Comparison of ENCODE assay signal across 9 cellular contexts in genomic region chr3:129429080-129429451, GRCh38. TPM values are rescaled to one million over a fixed set of nuclear protein-coding genes. Genes with fewer than 3 reads are reported as not detected.
DNase-seq lines count a peak whose midpoint lies in the region; ATAC-seq and TF ChIP-seq lines count a peak whose summit lies in the region.
"Had no signal": no experiment of that assay in that cellular context is flagged by ENCODE, and none has a peak within 500 bp of the region (broad histone marks: within the 10 kb centered on the region; RNA-seq: fewer than 3 reads in every experiment).

No MANE protein-coding gene starts in this region.

- H2AFZ ChIP-seq in smooth muscle cell (ENCODE audit: low read depth) = peak overlapping the region; percentile 52

- peak overlapping the region; percentile 78 for H3K27ac ChIP-seq in smooth muscle cell (ENCODE audit: low read depth)

- no peaks in the 10 kb centered on the region for H3K9me3 ChIP-seq in iPS-15b (ENCODE audit: control insufficient read depth, insufficient read depth, low read length)
- no peaks in the 10 kb centered on the region for H3K9me3 ChIP-seq in smooth muscle cell (replicated peaks; ENCODE audit: low read depth)

- peaks cover 13% of the 10 kb centered on the region for H3K27me3 ChIP-seq in iPS-15b (ENCODE audit: control insufficient read depth, insufficient read depth, low read length)
- no peaks in the 10 kb centered on the region for H3K27me3 ChIP-seq in smooth muscle cell (ENCODE audit: low read depth)

- DNase-seq in DMS153 (lab: John Stamatoyannopoulos, UW) (peak; percentile 43), DMS153 treated with DMSO at 0.1 percent for 48 hours (lab: John Stamatoyannopoulos, UW; ENCODE audit: unreplicated experiment) (no peak), T-cell (no peak), smooth muscle cell (lab: John Stamatoyannopoulos, UW; ENCODE audit: unreplicated experiment) (no peak), sciatic nerve (ENCODE audit: low spot score) (no peak), NCI-H82 treated with DMSO at 0.1 percent for 48 hours (lab: John Stamatoyannopoulos, UW; ENCODE audit: unreplicated experiment) (no peak)
- no peak for DNase-seq in activated CD8-positive, alpha-beta memory T cell treated with anti-CD3 and anti-CD28 coated beads, Interleukin-2, amount 50 U/mL, for 4 hours
- DNase-seq: KG1 had no signal

- intact Hi-C loops in sciatic nerve (cut with DNase I) = no loop called here

- H3K36me3 ChIP-seq in iPS-15b (ENCODE audit: control insufficient read depth, insufficient read depth, low read length) = peaks cover 21% of the 10 kb centered on the region
- H3K36me3 ChIP-seq in smooth muscle cell (ENCODE audit: low read depth) = peaks cover 4% of the 10 kb centered on the region

- H4K20me1 ChIP-seq in smooth muscle cell (ENCODE audit: low read depth) = peaks cover 2% of the 10 kb centered on the region

- H3K4me1 Mint-ChIP-seq in T-cell = peaks cover 23 to 25% (median 25%) of the 10 kb centered on the region in 3 donors

- H3K4me3 ChIP-seq in iPS-15b (ENCODE audit: low read depth, low read length) = peak overlapping the region; percentile 24
- peak overlapping the region; percentile 50 for H3K4me3 ChIP-seq in smooth muscle cell

- peaks cover 3% of the 10 kb centered on the region for H3F3A ChIP-seq in smooth muscle cell (ENCODE audit: low read depth)

- no peaks in the 10 kb centered on the region for H3K27me3 Mint-ChIP-seq in T-cell

- CTCF ChIA-PET in T-cell (lab: Charles Lee) = interaction anchor here in 1 of 2 donors (2.4 kb wide), 1 partner anchor 11 kb away, joined by 9 read pairs; the partner anchor contains the start of genes IFT122 and MBD4

- POLR2A ChIA-PET in T-cell (lab: Charles Lee) = interaction anchor here in 1 of 2 donors (1.5 kb wide), 1 partner anchor 11 kb away, joined by 7 read pairs; the partner anchor contains the start of genes IFT122 and MBD4

- ATAC-seq in T-cell (replicated peaks in 1 of 4) = no peak
- ATAC-seq in sciatic nerve = no peak

- WGBS in smooth muscle cell (ENCODE audit: low lambda C conversion rate) = 80% methylated on average over 3 of the region's 3 CpGs

- H3K27ac Mint-ChIP-seq in T-cell = peak overlapping the region; percentile 73 to 82

- TF ChIP-seq CTCF in smooth muscle cell (IDR thresholded peaks at IDR 0.05; ENCODE audit: borderline replicate concordance, insufficient read depth, poor library complexity, severe bottlenecking) = no peak

- peak overlapping the region; percentile 73 to 80 (median 77) for H3K4me3 Mint-ChIP-seq in T-cell

- H3K79me2 ChIP-seq in smooth muscle cell (ENCODE audit: low read depth) = no peaks in the 10 kb centered on the region

- peaks cover 26% of the 10 kb centered on the region for H3K4me1 ChIP-seq in iPS-15b (ENCODE audit: control insufficient read depth, insufficient read depth, low read length)
- H3K4me1 ChIP-seq in smooth muscle cell (ENCODE audit: low read depth) = peaks cover 8% of the 10 kb centered on the region

- H3K9ac ChIP-seq in iPS-15b (ENCODE audit: low read depth, low read length) (peak overlapping the region; percentile 66), smooth muscle cell (ENCODE audit: low read depth) (peak overlapping the region; percentile 66)

- H3K9me3 Mint-ChIP-seq in T-cell = no peaks in the 10 kb centered on the region

- peak overlapping the region; percentile 86 for H3K4me2 ChIP-seq in smooth muscle cell

- H3K36me3 Mint-ChIP-seq in T-cell = peaks cover 27% of the 10 kb centered on the region

RNA-seq across cellular contexts. Expression of gene EFCAB12, which starts 0.6 kb away (rescaled TPM):
- total RNA-seq in T-cell (1 to 10 TPM; 1.2 to 2.7 (median 2.2) TPM), smooth muscle cell (0.09 and 0.76 TPM in 2 replicates), sciatic nerve (0.40 TPM)
- polyA plus RNA-seq in smooth muscle cell = 0.90 TPM in 1 of 2 replicates, not detected in the other

RNA-seq across cellular contexts. Expression of gene MBD4, which starts 10.7 kb away (rescaled TPM):
- total RNA-seq in T-cell = 10 to 100 TPM; 43.1 to 59.4 (median 45.2) TPM
- 23.1 and 28.9 TPM in 2 replicates for total RNA-seq in smooth muscle cell
- polyA plus RNA-seq in smooth muscle cell = 26.5 and 26.8 TPM in 2 replicates
- total RNA-seq in sciatic nerve = 30.6 TPM

RNA-seq across cellular contexts. Expression of gene IFT122, which starts 11.0 kb away (rescaled TPM):
- total RNA-seq in T-cell (10 to 100 TPM; 15.0 to 23.9 (median 18.1) TPM), smooth muscle cell (17.3 and 17.4 TPM in 2 replicates), sciatic nerve (49.7 TPM)
- polyA plus RNA-seq in smooth muscle cell = 13.2 and 13.4 TPM in 2 replicates
